Comparison of ENCODE assay signal across 1 cellular context in genomic region chr1:232620356-232620841, GRCh38.
A peak's percentile ranks its signal among the peaks of the same experiment; 100 is the strongest.
TF ChIP-seq lines count a peak whose summit lies in the region.

No MANE protein-coding gene starts in this region.

TF ChIP-seq in K562, 482 proteins besides CTCF, POLR2A, EP300 and RAD21 (continued from another document and continues in another):
- TF ChIP-seq, protein P1, sequence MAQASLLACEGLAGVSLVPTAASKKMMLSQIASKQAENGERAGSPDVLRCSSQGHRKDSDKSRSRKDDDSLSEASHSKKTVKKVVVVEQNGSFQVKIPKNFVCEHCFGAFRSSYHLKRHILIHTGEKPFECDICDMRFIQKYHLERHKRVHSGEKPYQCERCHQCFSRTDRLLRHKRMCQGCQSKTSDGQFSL (CRISPR knock-in tag; IDR thresholded peaks at IDR 0.05) = no peak
- TF ChIP-seq, protein P1 (tag; IDR thresholded peaks at IDR 0.05) = no peak
- TF ChIP-seq SMAD1 (IDR thresholded peaks at IDR 0.05; ENCODE audit: low read depth, low read length, partially characterized antibody) (peak; percentile 47), ZFP91 (CRISPR knock-in tag; IDR thresholded peaks at IDR 0.05) (no peak), PHF20 (IDR thresholded peaks at IDR 0.05; ENCODE audit: partially characterized antibody) (no peak), ETS1 (conservative IDR thresholded peaks at IDR 0.05; ENCODE audit: control insufficient read depth, low read depth, low read length) (no peak), LEF1 (IDR thresholded peaks at IDR 0.05) (no peak), LARP7 (IDR thresholded peaks at IDR 0.05) (no peak), XRCC5 (IDR thresholded peaks at IDR 0.05; ENCODE audit: low read depth, low read length) (no peak), CEBPB (tag; IDR thresholded peaks at IDR 0.05) (peak; percentile 84), ZNF408 (CRISPR knock-in tag; IDR thresholded peaks at IDR 0.05; ENCODE audit: low read depth) (no peak), CREM (IDR thresholded peaks at IDR 0.05; ENCODE audit: low read depth) (no peak), ETS2 (tag; IDR thresholded peaks at IDR 0.05; ENCODE audit: borderline replicate concordance, poor library complexity, severe bottlenecking) (no peak), CBX2 (IDR thresholded peaks at IDR 0.05; ENCODE audit: insufficient read depth, low read length, poor library complexity, severe bottlenecking) (no peak), TCFL5 (CRISPR knock-in tag; conservative IDR thresholded peaks at IDR 0.05) (no peak), RFX5 (IDR thresholded peaks at IDR 0.05; ENCODE audit: low read depth, low read length) (no peak), ZNF592 (IDR thresholded peaks at IDR 0.05) (no peak), ZBTB11 (CRISPR knock-in tag; IDR thresholded peaks at IDR 0.05) (no peak), HMGN3 (IDR thresholded peaks at IDR 0.05; ENCODE audit: borderline replicate concordance, extremely low read depth, insufficient read length, low read depth, low read length) (no peak), SAFB (IDR thresholded peaks at IDR 0.05; ENCODE audit: borderline replicate concordance, low read depth, low read length) (no peak), CC2D1A (IDR thresholded peaks at IDR 0.05) (no peak), ATF7 (IDR thresholded peaks at IDR 0.05) (peak; percentile 51; the same call in 1 of the 2 replicates), GTF2E2 (tag; IDR thresholded peaks at IDR 0.05) (no peak), TFE3 (CRISPR knock-in tag; IDR thresholded peaks at IDR 0.05) (no peak), NRF1 (conservative IDR thresholded peaks at IDR 0.05 in 1 of 2, IDR thresholded peaks at IDR 0.05 in 1 of 2) (no peak), HDAC8 (tag; IDR thresholded peaks at IDR 0.05) (no peak), ZNF324 (CRISPR knock-in tag; IDR thresholded peaks at IDR 0.05) (no peak), PTBP1 (IDR thresholded peaks at IDR 0.05; ENCODE audit: low read depth, low read length) (no peak), TFAM (CRISPR knock-in tag; conservative IDR thresholded peaks at IDR 0.05) (no peak), NFIX (CRISPR knock-in tag; IDR thresholded peaks at IDR 0.05; ENCODE audit: low read depth) (peak; percentile 83), FOXP1 (CRISPR knock-in tag; IDR thresholded peaks at IDR 0.05) (no peak), EGR1 (conservative IDR thresholded peaks at IDR 0.05) (no peak), RCOR1 (IDR thresholded peaks at IDR 0.05; ENCODE audit: borderline replicate concordance in 1 of 2, low read depth in 2 of 2, low read length in 2 of 2) (0 out of 4 replicates have a peak, but pooled peaks of 1 of the 2 experiments have one; percentile 14), NBN (IDR thresholded peaks at IDR 0.05; ENCODE audit: low read depth) (no peak), ZFPM2 (CRISPR knock-in tag; IDR thresholded peaks at IDR 0.05) (no peak), CEBPG (CRISPR knock-in tag; IDR thresholded peaks at IDR 0.05) (0 out of 2 replicates have a peak, but pooled peaks have one; percentile 23), CEBPG (tag; conservative IDR thresholded peaks at IDR 0.05 in 1 of 2, IDR thresholded peaks at IDR 0.05 in 1 of 2) (peak; percentile 89 to 98)
- TF ChIP-seq, protein P2, sequence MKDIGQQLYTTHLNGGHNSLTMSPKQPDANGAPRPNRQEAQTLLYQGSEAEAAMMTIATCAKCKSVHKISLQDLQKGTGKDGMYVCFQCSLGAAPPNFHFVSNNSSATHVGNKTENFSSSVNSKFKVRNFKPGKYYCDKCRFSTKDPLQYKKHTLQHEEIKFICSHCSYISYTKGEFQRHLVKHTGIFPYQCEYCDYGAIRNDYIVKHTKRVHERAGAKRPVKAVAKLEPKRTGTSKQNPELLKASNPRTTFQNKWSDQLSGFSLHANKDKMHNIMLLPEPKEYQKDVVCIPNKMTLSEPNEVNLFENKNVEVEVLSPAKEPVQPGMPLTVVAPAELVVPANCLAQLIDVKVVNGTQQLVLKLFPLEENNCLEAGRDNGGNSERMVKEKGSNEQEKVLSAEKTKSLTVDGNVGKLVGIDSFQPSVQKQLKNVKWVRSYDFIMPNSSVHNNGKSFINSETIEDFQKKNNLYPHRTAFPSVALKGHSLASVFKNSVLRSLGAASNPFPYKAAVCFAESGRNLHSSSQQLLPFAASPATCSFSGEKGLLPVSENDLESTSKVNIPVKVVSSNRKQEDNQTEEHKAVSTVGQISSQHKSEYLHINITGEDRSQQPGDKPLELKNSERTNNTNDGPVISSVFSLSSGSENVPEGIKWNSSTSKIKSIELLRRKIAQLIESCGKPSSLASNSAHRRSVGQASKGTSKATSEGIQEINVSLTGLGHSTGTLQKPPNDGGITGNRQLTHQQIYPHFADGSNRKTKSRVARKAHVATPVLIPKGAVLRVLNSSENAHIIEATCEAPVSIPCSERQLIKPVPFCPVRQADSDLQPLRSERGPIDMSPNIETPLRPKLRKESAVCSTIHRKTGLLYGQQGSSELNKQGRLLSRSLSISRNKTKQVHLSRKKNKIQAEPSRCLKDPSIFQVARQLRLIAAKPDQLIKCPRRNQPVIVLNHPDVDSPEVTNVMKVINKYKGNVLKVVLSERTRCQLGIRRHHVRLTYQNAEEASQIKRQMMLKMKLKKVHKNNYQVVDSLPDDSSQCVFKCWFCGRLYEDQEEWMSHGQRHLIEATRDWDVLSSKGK (CRISPR knock-in tag; IDR thresholded peaks at IDR 0.05) = no peak
- TF ChIP-seq, protein P3, sequence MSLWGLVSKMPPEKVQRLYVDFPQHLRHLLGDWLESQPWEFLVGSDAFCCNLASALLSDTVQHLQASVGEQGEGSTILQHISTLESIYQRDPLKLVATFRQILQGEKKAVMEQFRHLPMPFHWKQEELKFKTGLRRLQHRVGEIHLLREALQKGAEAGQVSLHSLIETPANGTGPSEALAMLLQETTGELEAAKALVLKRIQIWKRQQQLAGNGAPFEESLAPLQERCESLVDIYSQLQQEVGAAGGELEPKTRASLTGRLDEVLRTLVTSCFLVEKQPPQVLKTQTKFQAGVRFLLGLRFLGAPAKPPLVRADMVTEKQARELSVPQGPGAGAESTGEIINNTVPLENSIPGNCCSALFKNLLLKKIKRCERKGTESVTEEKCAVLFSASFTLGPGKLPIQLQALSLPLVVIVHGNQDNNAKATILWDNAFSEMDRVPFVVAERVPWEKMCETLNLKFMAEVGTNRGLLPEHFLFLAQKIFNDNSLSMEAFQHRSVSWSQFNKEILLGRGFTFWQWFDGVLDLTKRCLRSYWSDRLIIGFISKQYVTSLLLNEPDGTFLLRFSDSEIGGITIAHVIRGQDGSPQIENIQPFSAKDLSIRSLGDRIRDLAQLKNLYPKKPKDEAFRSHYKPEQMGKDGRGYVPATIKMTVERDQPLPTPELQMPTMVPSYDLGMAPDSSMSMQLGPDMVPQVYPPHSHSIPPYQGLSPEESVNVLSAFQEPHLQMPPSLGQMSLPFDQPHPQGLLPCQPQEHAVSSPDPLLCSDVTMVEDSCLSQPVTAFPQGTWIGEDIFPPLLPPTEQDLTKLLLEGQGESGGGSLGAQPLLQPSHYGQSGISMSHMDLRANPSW (CRISPR knock-in tag; IDR thresholded peaks at IDR 0.05) = no peak
- TF ChIP-seq, protein P4, sequence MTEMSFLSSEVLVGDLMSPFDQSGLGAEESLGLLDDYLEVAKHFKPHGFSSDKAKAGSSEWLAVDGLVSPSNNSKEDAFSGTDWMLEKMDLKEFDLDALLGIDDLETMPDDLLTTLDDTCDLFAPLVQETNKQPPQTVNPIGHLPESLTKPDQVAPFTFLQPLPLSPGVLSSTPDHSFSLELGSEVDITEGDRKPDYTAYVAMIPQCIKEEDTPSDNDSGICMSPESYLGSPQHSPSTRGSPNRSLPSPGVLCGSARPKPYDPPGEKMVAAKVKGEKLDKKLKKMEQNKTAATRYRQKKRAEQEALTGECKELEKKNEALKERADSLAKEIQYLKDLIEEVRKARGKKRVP (CRISPR knock-in tag; IDR thresholded peaks at IDR 0.05) = 0 out of 2 replicates have a peak, but pooled peaks have one; percentile 60
- TF ChIP-seq, protein P5, sequence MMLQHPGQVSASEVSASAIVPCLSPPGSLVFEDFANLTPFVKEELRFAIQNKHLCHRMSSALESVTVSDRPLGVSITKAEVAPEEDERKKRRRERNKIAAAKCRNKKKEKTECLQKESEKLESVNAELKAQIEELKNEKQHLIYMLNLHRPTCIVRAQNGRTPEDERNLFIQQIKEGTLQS (IDR thresholded peaks at IDR 0.05) = peak; percentile 74
- TF ChIP-seq, protein P5 (CRISPR knock-in tag; conservative IDR thresholded peaks at IDR 0.05) = no peak
